18 cellular contexts compared by ENCODE assay signal in genomic region chr15:57461541-57461940, GRCh38.
"Had no signal": no experiment of that assay in that cellular context is flagged by ENCODE, and none has a peak within 500 bp of the region (broad histone marks: within the 10 kb centered on the region; RNA-seq: fewer than 3 reads in every experiment).

No MANE protein-coding gene starts in this region.

- H3K4me1 ChIP-seq: ascending aorta had no signal

- DNase-seq: activated B cell treated with CpG ODN at 0.5 μM for 24 hours; activated CD4-positive, alpha-beta T cell treated with anti-CD3 and anti-CD28 coated beads for 1 hour; activated CD4-positive, alpha-beta T cell treated with anti-CD3 and anti-CD28 coated beads, Interleukin-2, amount 50 U/mL, for 48 hours; activated CD8-positive, alpha-beta memory T cell treated with anti-CD3 and anti-CD28 coated beads, Interleukin-2, amount 10 ng/mL, durations not matched to agents 7 days and 5 days; activated effector memory CD4-positive, alpha-beta T cell treated with Interleukin-2 at 50 U/mL for 16 hours; activated naive CD4-positive, alpha-beta T cell; activated T-cell treated with anti-CD3 and anti-CD28 coated beads, Interleukin-2, amount 50 U/mL, for 24 hours; body of pancreas; NCI-H1048; NCI-H146; NCI-H187 treated with DMSO at 0.1 percent for 48 hours; NCI-H2081 treated with DMSO at 0.1 percent for 48 hours; NCI-H2171 treated with DMSO at 0.1 percent for 48 hours; NCI-H226; NCI-H526 treated with DMSO at 0.1 percent for 48 hours; NK-92 treated with Interleukin-12 subunit alpha and Interleukin-12 subunit beta, amount 100 ng/mL, for 24 hours; SHP77 treated with DMSO at 0.1 percent for 48 hours had no signal

- H3K27ac ChIP-seq: ascending aorta, body of pancreas had no signal

- H3K27me3 ChIP-seq: ascending aorta, body of pancreas had no signal

- H3K4me3 ChIP-seq: ascending aorta, body of pancreas had no signal

- ATAC-seq: activated CD8-positive, alpha-beta memory T cell treated with anti-CD3 and anti-CD28 coated beads, Interleukin-2, amount 10 ng/mL, durations not matched to agents 7 days and 5 days; body of pancreas had no signal

- H3K9me3 ChIP-seq: ascending aorta, body of pancreas had no signal
